Comparison of ENCODE assay signal across 8 cellular contexts in genomic region chr10:7817576-7817975, GRCh38. TPM values are rescaled to one million over a fixed set of nuclear protein-coding genes. Genes with fewer than 3 reads are reported as not detected.
A peak's percentile ranks its signal among the peaks of the same experiment; 100 is the strongest.
DNase-seq lines count a peak whose midpoint lies in the region; ATAC-seq and TF ChIP-seq lines count a peak whose summit lies in the region.

No MANE protein-coding gene starts in this region.

- no peaks in the 10 kb centered on the region for H3K9me3 Mint-ChIP-seq in activated naive CD4-positive, alpha-beta T cell treated with anti-CD3 and anti-CD28 coated beads for 36 hours

- no peaks in the 10 kb centered on the region for H3K27me3 Mint-ChIP-seq in activated naive CD4-positive, alpha-beta T cell treated with anti-CD3 and anti-CD28 coated beads for 36 hours (ENCODE audit: low read depth)

- H3K4me3 ChIP-seq in adipocyte (ENCODE audit: low read length) (peak overlapping the region; percentile 90), liver (ENCODE audit: low read depth in 1 of 3, low read length in 3 of 3) (peak overlapping the region; percentile 83 to 98 (median 93)), tibial nerve (peak overlapping the region; percentile 53 to 89 (median 80))

- H3K36me3 ChIP-seq in adipocyte (ENCODE audit: control insufficient read depth, insufficient read depth, low read length, severe bottlenecking) (no peaks in the 10 kb centered on the region), liver (ENCODE audit: control insufficient read depth in 4 of 4, insufficient read depth in 3 of 4, low read depth in 1 of 4, low read length in 3 of 4) (no peaks in the 10 kb centered on the region), tibial nerve (peaks cover 0 to 9% (median 0%) of the 10 kb centered on the region in 3 donors)

- peak overlapping the region; percentile 62 for H3K27ac Mint-ChIP-seq in activated naive CD4-positive, alpha-beta T cell treated with anti-CD3 and anti-CD28 coated beads for 36 hours

- H3K27ac ChIP-seq in liver (ENCODE audit: low read depth in 1 of 2, low read length in 2 of 2) (no peak overlapping the region), tibial nerve (no peak overlapping the region)

- WGBS in liver: 18% methylated on average over 12 of the region's 12 CpGs
- 13 to 21% methylated on average over 12 of the region's 12 CpGs for WGBS in tibial nerve, 2 donors

- no peak for TF ChIP-seq RAD21 in liver (IDR thresholded peaks at IDR 0.05)

- peak overlapping the region; percentile 94 for H3K4me3 Mint-ChIP-seq in activated naive CD4-positive, alpha-beta T cell treated with anti-CD3 and anti-CD28 coated beads for 36 hours

- ATAC-seq in GM21390 (IDR thresholded peaks at IDR 0.05; ENCODE audit: unreplicated experiment): no peak
- no peak for ATAC-seq in HG03025 (IDR thresholded peaks at IDR 0.05; ENCODE audit: low FRiP score, unreplicated experiment)

- peak overlapping the region; percentile 84 for H3K9ac ChIP-seq in adipocyte (ENCODE audit: low read length)
- no peak overlapping the region for H3K9ac ChIP-seq in liver (ENCODE audit: low read depth in 1 of 2, low read length in 2 of 2)

- H3K36me3 Mint-ChIP-seq in activated naive CD4-positive, alpha-beta T cell treated with anti-CD3 and anti-CD28 coated beads for 36 hours (ENCODE audit: low read depth): peaks cover 4% of the 10 kb centered on the region

- H3K27me3 ChIP-seq in adipocyte (replicated peaks; ENCODE audit: control insufficient read depth, insufficient read depth, low read length) (peaks cover 23% of the 10 kb centered on the region), liver (ENCODE audit: control insufficient read depth in 4 of 4, insufficient read depth in 4 of 4, low read length in 3 of 4) (no peaks in the 10 kb centered on the region), tibial nerve (no peaks in the 10 kb centered on the region)

- H3K9me3 ChIP-seq in adipocyte (ENCODE audit: control insufficient read depth, low read length): no peaks in the 10 kb centered on the region
- H3K9me3 ChIP-seq in liver (ENCODE audit: control insufficient read depth in 4 of 4, low read length in 3 of 4): no peaks in the 10 kb centered on the region
- no peaks in the 10 kb centered on the region for H3K9me3 ChIP-seq in tibial nerve

- POLR2A ChIA-PET in GM10248 (lab: Yijun Ruan, JAX): interaction anchor here (0.6 kb wide), 1 partner anchor 30 kb away, joined by 3 read pairs; the partner anchor contains the start of genes ATP5F1C and KIN

- intact Hi-C loops in activated naive CD4-positive, alpha-beta T cell treated with anti-CD3 and anti-CD28 coated beads for 36 hours (cut with micrococcal nuclease): no loop called here

- CTCF ChIA-PET in activated naive CD4-positive, alpha-beta T cell treated with anti-CD3 and anti-CD28 coated beads for 36 hours (lab: Charles Lee): interaction anchor here (0.7 kb wide), 3 partner anchors 35 to 285 kb away, joined by 3 to 4 read pairs (median 4); no protein-coding TSS in a partner anchor
- CTCF ChIA-PET in GM10248 (lab: Yijun Ruan, JAX): interaction anchor here (0.5 to 4.0 kb wide), 7 partner anchors 9 to 58 kb away, joined by 3 to 17 read pairs (median 5); partner anchors contain the start of genes ATP5F1C and KIN

- TF ChIP-seq POLR2A in tibial nerve (IDR thresholded peaks at IDR 0.05): no peak

- H3K4me1 ChIP-seq in adipocyte (ENCODE audit: control insufficient read depth, insufficient read depth, low read length) (peaks cover 8% of the 10 kb centered on the region), liver (ENCODE audit: control insufficient read depth in 4 of 4, insufficient read depth in 4 of 4, low read length in 3 of 4) (peaks cover 5 to 22% (median 14%) of the 10 kb centered on the region in 4 donors), tibial nerve (peaks cover 0 to 34% (median 7%) of the 10 kb centered on the region in 4 donors)

- TF ChIP-seq EP300 in tibial nerve (IDR thresholded peaks at IDR 0.05): no peak

- TF ChIP-seq CTCF in liver (IDR thresholded peaks at IDR 0.05; ENCODE audit: low read depth, low read length, missing input control): no peak
- no peak for TF ChIP-seq CTCF in tibial nerve (IDR thresholded peaks at IDR 0.05)
- no peak for TF ChIP-seq CTCF in GM10248 (IDR thresholded peaks at IDR 0.05; ENCODE audit: control extremely low read depth, extremely low read depth, low read depth, missing control alignments)

- peaks cover 28% of the 10 kb centered on the region for H3K4me1 Mint-ChIP-seq in activated naive CD4-positive, alpha-beta T cell treated with anti-CD3 and anti-CD28 coated beads for 36 hours (ENCODE audit: low read depth)

- no peak for DNase-seq in activated naive CD4-positive, alpha-beta T cell treated with anti-CD3 and anti-CD28 coated beads for 36 hours
- no peak for DNase-seq in activated naive CD4-positive, alpha-beta T cell treated with anti-CD3 and anti-CD28 coated beads, Interleukin-2, amount 50 U/mL, for 16 hours
- DNase-seq in adipocyte (ENCODE audit: low read depth) (no peak), tibial nerve (ENCODE audit: low spot score in 2 of 2) (no peak), GM10248 (ENCODE audit: extremely low spot score) (no peak)

TF ChIP-seq in liver, 16 proteins besides CTCF, POLR2A, EP300 and RAD21:
- TF ChIP-seq HNF4A (conservative IDR thresholded peaks at IDR 0.05) (no peak), ZBTB33 (IDR thresholded peaks at IDR 0.05) (no peak), TAF1 (conservative IDR thresholded peaks at IDR 0.05) (no peak), EGR1 (IDR thresholded peaks at IDR 0.05; ENCODE audit: low read depth in 2 of 2) (no peak), FOXA2 (IDR thresholded peaks at IDR 0.05) (no peak), HNF4G (IDR thresholded peaks at IDR 0.05) (no peak), JUND (IDR thresholded peaks at IDR 0.05) (no peak), FOXA1 (IDR thresholded peaks at IDR 0.05) (no peak)
- TF ChIP-seq, protein P1, sequence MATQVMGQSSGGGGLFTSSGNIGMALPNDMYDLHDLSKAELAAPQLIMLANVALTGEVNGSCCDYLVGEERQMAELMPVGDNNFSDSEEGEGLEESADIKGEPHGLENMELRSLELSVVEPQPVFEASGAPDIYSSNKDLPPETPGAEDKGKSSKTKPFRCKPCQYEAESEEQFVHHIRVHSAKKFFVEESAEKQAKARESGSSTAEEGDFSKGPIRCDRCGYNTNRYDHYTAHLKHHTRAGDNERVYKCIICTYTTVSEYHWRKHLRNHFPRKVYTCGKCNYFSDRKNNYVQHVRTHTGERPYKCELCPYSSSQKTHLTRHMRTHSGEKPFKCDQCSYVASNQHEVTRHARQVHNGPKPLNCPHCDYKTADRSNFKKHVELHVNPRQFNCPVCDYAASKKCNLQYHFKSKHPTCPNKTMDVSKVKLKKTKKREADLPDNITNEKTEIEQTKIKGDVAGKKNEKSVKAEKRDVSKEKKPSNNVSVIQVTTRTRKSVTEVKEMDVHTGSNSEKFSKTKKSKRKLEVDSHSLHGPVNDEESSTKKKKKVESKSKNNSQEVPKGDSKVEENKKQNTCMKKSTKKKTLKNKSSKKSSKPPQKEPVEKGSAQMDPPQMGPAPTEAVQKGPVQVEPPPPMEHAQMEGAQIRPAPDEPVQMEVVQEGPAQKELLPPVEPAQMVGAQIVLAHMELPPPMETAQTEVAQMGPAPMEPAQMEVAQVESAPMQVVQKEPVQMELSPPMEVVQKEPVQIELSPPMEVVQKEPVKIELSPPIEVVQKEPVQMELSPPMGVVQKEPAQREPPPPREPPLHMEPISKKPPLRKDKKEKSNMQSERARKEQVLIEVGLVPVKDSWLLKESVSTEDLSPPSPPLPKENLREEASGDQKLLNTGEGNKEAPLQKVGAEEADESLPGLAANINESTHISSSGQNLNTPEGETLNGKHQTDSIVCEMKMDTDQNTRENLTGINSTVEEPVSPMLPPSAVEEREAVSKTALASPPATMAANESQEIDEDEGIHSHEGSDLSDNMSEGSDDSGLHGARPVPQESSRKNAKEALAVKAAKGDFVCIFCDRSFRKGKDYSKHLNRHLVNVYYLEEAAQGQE (IDR thresholded peaks at IDR 0.05): no peak

RNA-seq across cellular contexts. Expression of gene TAF3, which starts 0.7 kb away (rescaled TPM):
- 10 to 100 TPM; 12.6 to 12.8 TPM for total RNA-seq in activated naive CD4-positive, alpha-beta T cell treated with anti-CD3 and anti-CD28 coated beads for 36 hours
- 1 to 10 TPM; 1.9 TPM for total RNA-seq in liver
- polyA plus RNA-seq in liver: 1 to 10 TPM; 1.5 to 3.6 TPM
- 10 to 100 TPM; 11.7 to 12.6 (median 12.4) TPM for total RNA-seq in tibial nerve

RNA-seq across cellular contexts. Expression of gene ATP5F1C, which starts 29.6 kb away (rescaled TPM):
- total RNA-seq in activated naive CD4-positive, alpha-beta T cell treated with anti-CD3 and anti-CD28 coated beads for 36 hours: 100 to 1,000 TPM; 287 to 290 TPM
- total RNA-seq in liver: 100 to 1,000 TPM; 133 to 201 TPM
- polyA plus RNA-seq in liver: 100 to 1,000 TPM; 208 to 262 TPM
- 100 to 1,000 TPM; 138 to 224 (median 171) TPM for total RNA-seq in tibial nerve

RNA-seq across cellular contexts. Expression of gene KIN, which starts 29.8 kb away (rescaled TPM):
- 1 to 10 TPM; 6.4 to 7.7 TPM for total RNA-seq in activated naive CD4-positive, alpha-beta T cell treated with anti-CD3 and anti-CD28 coated beads for 36 hours
- total RNA-seq in liver (1 to 10 TPM; 2.5 to 3.8 TPM), tibial nerve (1 to 10 TPM; 6.9 to 9.2 (median 7.7) TPM)
- polyA plus RNA-seq in liver: 1 to 10 TPM; 2.4 to 3.8 TPM

Comparison
In these comparisons a context has a peak if more than half of its experiments do, and no peak if none do; other contexts are left out.
1. RNA of gene TAF3, which starts 0.7 kb away (total RNA-seq): 12.6 to 12.8 TPM in activated naive CD4-positive, alpha-beta T cell treated with anti-CD3 and anti-CD28 coated beads for 36 hours and 11.7 to 12.6 TPM in tibial nerve; 1.9 TPM in liver; every median in the first group is over 4 times any median in the second.
2. Peak in every context shown above with its lines, with median percentiles within 50 percentile points of each other: H3K4me3 ChIP-seq.